Comparison of ENCODE assay signal across 19 cellular contexts in genomic region chr5:42832060-42832459, GRCh38. TPM values are rescaled to one million over a fixed set of nuclear protein-coding genes. Genes with fewer than 3 reads are reported as not detected.
DNase-seq lines count a peak whose midpoint lies in the region; ATAC-seq, FAIRE-seq and TF ChIP-seq lines count a peak whose summit lies in the region.
"Had no signal": no experiment of that assay in that cellular context is flagged by ENCODE, and none has a peak within 500 bp of the region (broad histone marks: within the 10 kb centered on the region; RNA-seq: fewer than 3 reads in every experiment).

No MANE protein-coding gene starts in this region.

- no peaks in the 10 kb centered on the region for H3K79me2 ChIP-seq in GM12878 (ENCODE audit: control insufficient read depth, insufficient read depth, low read length)

- no peak overlapping the region for H3K27ac ChIP-seq in GM12878 (ENCODE audit: control insufficient read depth, insufficient read depth)
- H3K27ac ChIP-seq in foreskin keratinocyte = no peak overlapping the region
- H3K27ac ChIP-seq: GM23248 had no signal

- no peaks in the 10 kb centered on the region for H3K36me3 ChIP-seq in GM12878 (ENCODE audit: control insufficient read depth in 2 of 2, insufficient read depth in 2 of 2, low read length in 1 of 2)
- no peaks in the 10 kb centered on the region for H3K36me3 ChIP-seq in bronchial epithelial cell (ENCODE audit: control insufficient read depth, insufficient read depth, low read length)

- no peaks in the 10 kb centered on the region for H3K4me1 ChIP-seq in GM12878 (ENCODE audit: control insufficient read depth, insufficient read depth, low read length)
- H3K4me1 ChIP-seq in foreskin keratinocyte = no peaks in the 10 kb centered on the region

- no peak for DNase-seq in GM12878 (ENCODE audit: low read depth, low spot score)
- DNase-seq in bronchial epithelial cell (ENCODE audit: low read depth) = peak; percentile 47
- DNase-seq in foreskin keratinocyte = peak in 1 of 2 donors; percentile 53
- DNase-seq in H4 (ENCODE audit: low spot score) = no peak
- DNase-seq in NCI-H1105 treated with DMSO at 0.1 percent for 48 hours (lab: John Stamatoyannopoulos, UW) = no peak
- DNase-seq: C1 segment of cervical spinal cord; Calu3; CD4-positive, alpha-beta memory T cell; COR-L47; DMS53; DMS79 treated with DMSO at 0.1 percent for 48 hours; GF-D8; GM23248; H9 had no signal

- no peak overlapping the region for H3K4me2 ChIP-seq in GM12878 (ENCODE audit: control insufficient read depth, insufficient read depth)

- no peak for ATAC-seq in GM12878
- ATAC-seq in foreskin keratinocyte = peak; percentile 61
- no peak for ATAC-seq in GM19463 (IDR thresholded peaks at IDR 0.05; ENCODE audit: unreplicated experiment)
- ATAC-seq: HCT116 had no signal

- no peak overlapping the region for H2AFZ ChIP-seq in GM12878 (ENCODE audit: control insufficient read depth, low read depth, low read length)
- H2AFZ ChIP-seq: GM23248 had no signal

- no peak for TF ChIP-seq RAD21 in GM12878 (IDR thresholded peaks at IDR 0.05; ENCODE audit: insufficient read depth, low read depth, low read length)

- TF ChIP-seq POLR2A in GM12878 (IDR thresholded peaks at IDR 0.05; ENCODE audit: low read depth, low read length) = no peak

- RAD21 ChIA-PET in GM12878 (lab: Charles Lee; ENCODE audit: unreplicated experiment) = no interaction called here

- no TSS peak for BruUV-seq in GM12878 (replicated peaks; lab: Mats Ljungman, UMichigan)

- WGBS in GM12878 (ENCODE audit: insufficient coverage, insufficient replicate concordance, low lambda C conversion rate, missing lambda C conversion rate) = 59% methylated on average over 5 of the region's 5 CpGs

- H3K9me3 ChIP-seq in GM12878 (replicated peaks; ENCODE audit: control insufficient read depth, insufficient read depth, low read length) = no peaks in the 10 kb centered on the region

- POLR2A ChIA-PET in GM12878 (lab: Charles Lee) = interaction anchor here (1.0 kb wide), 1 partner anchor 20 kb away, joined by 6 read pairs; no protein-coding TSS in a partner anchor

- SMC1A ChIA-PET in GM12878 (lab: Charles Lee; ENCODE audit: uncharacterized antibody, unreplicated experiment) = interaction anchor here (1.0 to 1.4 kb wide), 2 partner anchors 15 to 988 kb away, joined by 3 read pairs; no protein-coding TSS in a partner anchor

- H3K27me3 ChIP-seq in GM12878 (replicated peaks in 1 of 2; ENCODE audit: control insufficient read depth in 2 of 2, insufficient read depth in 2 of 2, low read length in 1 of 2) (no peaks in the 10 kb centered on the region; a peak in 1 of 4 replicates), bronchial epithelial cell (ENCODE audit: control insufficient read depth, insufficient read depth, low read length) (no peaks in the 10 kb centered on the region), foreskin keratinocyte (peaks cover 2% of the 10 kb centered on the region)

- H4K20me1 ChIP-seq in GM12878 (ENCODE audit: control insufficient read depth, insufficient read depth) = no peaks in the 10 kb centered on the region

- no peak for FAIRE-seq in GM12878 (lab: Jason Lieb, UNC)
- FAIRE-seq in bronchial epithelial cell (lab: Jason Lieb, UNC) = no peak
- FAIRE-seq: GM12892, H1 had no signal

- intact Hi-C loops in GM12878 (cut with micrococcal nuclease; ENCODE audit: unreplicated experiment) = no loop called here

- no peak overlapping the region for H3K4me3 ChIP-seq in GM12878
- no peak overlapping the region for H3K4me3 ChIP-seq in bronchial epithelial cell (ENCODE audit: low read depth, low read length)
- H3K4me3 ChIP-seq: GM23248 had no signal

- TF ChIP-seq CTCF in GM12878 (IDR thresholded peaks at IDR 0.05 in 2 of 3, conservative IDR thresholded peaks at IDR 0.05 in 1 of 3; ENCODE audit: control insufficient read depth in 2 of 3, extremely low read depth in 1 of 3, insufficient read depth in 1 of 3, low read depth in 3 of 3, low read length in 3 of 3) (no peak), bronchial epithelial cell (IDR thresholded peaks at IDR 0.05; ENCODE audit: insufficient read depth, low read length, severe bottlenecking) (no peak), foreskin keratinocyte (conservative IDR thresholded peaks at IDR 0.05) (no peak)

- no peak overlapping the region for H3K9ac ChIP-seq in GM12878 (ENCODE audit: control insufficient read depth, insufficient read depth, low read length)
- H3K9ac ChIP-seq: GM23248 had no signal

- CTCF ChIA-PET in GM12878 (lab: Yijun Ruan, JAX) = no interaction called here

- TF ChIP-seq EP300 in GM12878 (IDR thresholded peaks at IDR 0.05; ENCODE audit: borderline replicate concordance in 1 of 2, control insufficient read depth in 1 of 2, low read depth in 2 of 2, low read length in 2 of 2) = no peak

- in situ Hi-C loops in GM12878 (cut with MboI) = no loop called here

TF ChIP-seq in GM12878, 131 proteins besides CTCF, POLR2A, EP300 and RAD21:
- TF ChIP-seq EGR1 (IDR thresholded peaks at IDR 0.05; ENCODE audit: borderline replicate concordance in 1 of 2, low read depth in 2 of 2, low read length in 2 of 2) = no peak
- TF ChIP-seq RUNX3 (IDR thresholded peaks at IDR 0.05; ENCODE audit: low read length) = no peak
- TF ChIP-seq NRF1 (conservative IDR thresholded peaks at IDR 0.05; ENCODE audit: low read depth, low read length) = no peak
- no peak for TF ChIP-seq CHD4 (IDR thresholded peaks at IDR 0.05)
- TF ChIP-seq YBX1 (IDR thresholded peaks at IDR 0.05) = no peak
- no peak for TF ChIP-seq SUZ12 (IDR thresholded peaks at IDR 0.05; ENCODE audit: unreplicated experiment)
- 0 out of 2 replicates have a peak, but pooled peaks have one; percentile 12 for TF ChIP-seq ATF7 (IDR thresholded peaks at IDR 0.05; ENCODE audit: low read depth)
- no peak for TF ChIP-seq SP1 (IDR thresholded peaks at IDR 0.05; ENCODE audit: low read depth, low read length)

RNA-seq across cellular contexts. Expression of gene SELENOP, which starts 20.4 kb away (rescaled TPM):
- total RNA-seq in GM12878 (2013; cell fraction: nucleolus; rRNA removed) = 0.10 TPM in 1 of 2 replicates, not detected in the other
- total RNA-seq in GM12878 (2014; rRNA removed) (0.05 TPM in 1 of 2 replicates, not detected in the other), GM12878 (2014; rRNA removed; fragmentation: Illumina TruSeq; extraction: Trizol) (0.27 TPM in 1 of 2 replicates, not detected in the other), GM12878 (2021) (0.95 and 1.0 TPM in 2 replicates), bronchial epithelial cell (5.8 and 17.3 TPM in 2 replicates), foreskin keratinocyte (10.2 and 11.3 TPM in 2 replicates)
- 0.30 TPM for polyA plus RNA-seq in GM12878 (2011; ENCODE audit: low read depth)
- polyA plus RNA-seq in GM12878 (2011; rRNA removed) (5.0 and 5.1 TPM in 2 replicates), GM12878 (2014; fragmentation: Illumina TruSeq; extraction: Trizol) (not detected in 2 replicates), GM12878 (2014; fragmentation: Nextera tagmentation; extraction: Ambion mirVana) (under 1 TPM; 0.08 to 0.60 TPM), GM12878 (2014; rRNA removed) (0.13 TPM in 1 of 2 replicates, not detected in the other), GM12878 (2016; fragmentation: Nextera tagmentation; extraction: Ambion mirVana) (1 to 10 TPM in 1 of 2 experiments, under 1 TPM in 1; 0.88 to 1.2 TPM), foreskin keratinocyte (7.0 and 7.6 TPM in 2 replicates)
- 2.8 and 3.6 TPM in 2 replicates for polyA plus RNA-seq in GM12878 (2011; cell fraction: cytosol; rRNA removed)
- polyA plus RNA-seq in GM12878 (2011; cell fraction: nucleus; rRNA removed) = 0.70 and 1.8 TPM in 2 replicates
- polyA plus RNA-seq in GM12878 (2012) = 0.95 and 1.3 TPM in 2 replicates
- 1.4 and 4.6 TPM in 2 replicates for polyA minus RNA-seq in GM12878 (2011; rRNA and poly(A)+ RNA removed)
- 3.6 TPM in 1 of 2 replicates, not detected in the other for polyA minus RNA-seq in GM12878 (2011; cell fraction: cytosol; rRNA and poly(A)+ RNA removed)
- 2.3 and 2.4 TPM in 2 replicates for polyA minus RNA-seq in GM12878 (2011; cell fraction: nucleus; rRNA and poly(A)+ RNA removed)
- total RNA-seq in H4 (2014; rRNA removed; shearing (Covaris generic)) = 64.2 and 68.9 TPM in 2 replicates
- total RNA-seq: Daoy had no signal
